Comparison of ENCODE assay signal across 14 cellular contexts in the genomic region with DNA sequence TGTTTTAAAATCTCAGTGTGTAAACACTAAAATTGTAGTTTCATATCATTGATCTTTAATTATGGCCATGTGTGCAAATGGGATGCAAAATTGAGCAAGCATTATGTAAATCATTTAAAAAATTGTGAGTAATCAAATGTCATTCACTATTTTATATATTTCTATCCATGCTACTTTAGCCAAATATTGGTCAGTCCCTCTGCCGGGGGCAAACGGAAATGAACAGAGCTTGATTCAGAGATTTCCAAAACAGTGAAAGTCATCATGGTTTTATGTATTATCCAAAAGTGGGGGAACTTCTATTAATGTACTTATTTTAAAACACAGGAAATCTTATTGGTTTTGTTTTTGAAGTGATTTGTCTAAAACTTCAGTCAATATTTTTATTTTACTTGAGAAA.
"Had no signal": no experiment of that assay in that cellular context is flagged by ENCODE, and none has a peak within 500 bp of the region (broad histone marks: within the 10 kb centered on the region; RNA-seq: fewer than 3 reads in every experiment).

No MANE protein-coding gene starts in this region.

- H3K36me3 ChIP-seq: adrenal gland, esophagus squamous epithelium, thyroid gland, uterus had no signal

- H3K27ac ChIP-seq: adrenal gland, dorsolateral prefrontal cortex, esophagus squamous epithelium, parathyroid adenoma, thyroid gland had no signal

- H3K4me3 ChIP-seq: adrenal gland, dorsolateral prefrontal cortex, esophagus squamous epithelium, lung, thyroid gland, uterus had no signal

- H3K9me3 ChIP-seq: adrenal gland, esophagus squamous epithelium, thyroid gland, uterus had no signal

- DNase-seq: activated CD4-positive, alpha-beta T cell treated with anti-CD3 and anti-CD28 coated beads for 48 hours; activated naive CD4-positive, alpha-beta T cell treated with anti-CD3 and anti-CD28 coated beads, Interleukin-2, amount 10 ng/mL, durations not matched to agents 7 days and 5 days; adrenal gland; dorsolateral prefrontal cortex; esophagus squamous epithelium; naive B cell; T-helper 1 cell; thyroid gland; uterus had no signal

- H3K9ac ChIP-seq: parathyroid adenoma had no signal

- H3K4me1 ChIP-seq: adrenal gland, esophagus squamous epithelium, parathyroid adenoma, thyroid gland, uterus had no signal

- H2AFZ ChIP-seq: parathyroid adenoma had no signal

- H3K27me3 ChIP-seq: adrenal gland, dorsolateral prefrontal cortex, esophagus squamous epithelium, thyroid gland, uterus had no signal

- H3K4me1 Mint-ChIP-seq: brain, WTC11 had no signal

- H3K27me3 Mint-ChIP-seq: naive B cell had no signal

- H3K9me3 Mint-ChIP-seq: activated T-helper 1 cell treated with anti-CD3 and anti-CD28 coated beads, Interleukin-12 subunit alpha, Interleukin-12 subunit beta, Interleukin-2, Interleukin-4 antibody, amounts not matched to agents 30 ng/mL and 10 ng/mL and 1 ng/mL, durations not matched to agents 14 hours and 24 hours and 36 hours; WTC11 had no signal

- H3K79me2 ChIP-seq: parathyroid adenoma had no signal

- H3K4me3 Mint-ChIP-seq: activated naive CD4-positive, alpha-beta T cell treated with anti-CD3 and anti-CD28 coated beads, Interleukin-2, amount 10 ng/mL, durations not matched to agents 7 days and 5 days; activated T-helper 1 cell treated with anti-CD3 and anti-CD28 coated beads, Interleukin-12 subunit alpha, Interleukin-12 subunit beta, Interleukin-2, Interleukin-4 antibody, amounts not matched to agents 30 ng/mL and 10 ng/mL and 1 ng/mL, durations not matched to agents 14 hours and 24 hours and 36 hours; brain; naive B cell; WTC11 had no signal

- H3K27ac Mint-ChIP-seq: activated naive CD4-positive, alpha-beta T cell treated with anti-CD3 and anti-CD28 coated beads, Interleukin-2, amount 10 ng/mL, durations not matched to agents 7 days and 5 days; activated T-helper 1 cell treated with anti-CD3 and anti-CD28 coated beads, Interleukin-12 subunit alpha, Interleukin-12 subunit beta, Interleukin-2, Interleukin-4 antibody, amounts not matched to agents 30 ng/mL and 10 ng/mL and 1 ng/mL, durations not matched to agents 14 hours and 24 hours and 36 hours; brain; naive B cell; WTC11 had no signal

- H3K36me3 Mint-ChIP-seq: brain, naive B cell, WTC11 had no signal
